In genomic region chr19:58278156-58279041, GRCh38 we compare ENCODE assay signal across 8 cellular contexts. TPM values are rescaled to one million over a fixed set of nuclear protein-coding genes. Genes with fewer than 3 reads are reported as not detected.
A peak's percentile ranks its signal among the peaks of the same experiment; 100 is the strongest.
DNase-seq lines count a peak whose midpoint lies in the region; ATAC-seq and TF ChIP-seq lines count a peak whose summit lies in the region.

TSS of gene ZNF8 (plus strand) at chr19:58278955. CDS start at chr19:58279082, 127 bp downstream.

- peaks cover 77% of the 10 kb centered on the region for H3K79me2 ChIP-seq in DND-41 (ENCODE audit: insufficient read depth, low read length)

- TF ChIP-seq CTCF in DND-41 (IDR thresholded peaks at IDR 0.05; ENCODE audit: borderline replicate concordance, extremely low read depth, low read length, poor library complexity, severe bottlenecking) (no peak), Peyer's patch (IDR thresholded peaks at IDR 0.05) (no peak), esophagus muscularis mucosa (IDR thresholded peaks at IDR 0.05) (peak in 1 of 3 experiments; percentile 35)

- peaks cover 5% of the 10 kb centered on the region; the same call in 1 of the 2 replicates for H4K20me1 ChIP-seq in DND-41 (ENCODE audit: insufficient read depth, low read length)

- peak within 1 kb of the TSS; percentile 88 for H3K4me2 ChIP-seq in DND-41 (ENCODE audit: insufficient read depth, low read length)

- H3K4me1 ChIP-seq in DND-41 (ENCODE audit: insufficient read depth, low read length) = peaks cover 41% of the 10 kb centered on the region
- peaks cover 0 to 13% (median 1%) of the 10 kb centered on the region in 4 donors for H3K4me1 ChIP-seq in Peyer's patch
- H3K4me1 ChIP-seq in esophagus muscularis mucosa = peaks cover 15 to 35% (median 28%) of the 10 kb centered on the region in 4 donors
- H3K4me1 ChIP-seq in muscle layer of duodenum (ENCODE audit: control insufficient read depth in 1 of 2, insufficient read depth in 2 of 2, low read length in 2 of 2) = peaks cover 9 to 16% of the 10 kb centered on the region in 2 donors

- intact Hi-C loops in esophagus muscularis mucosa (cut with DNase I) = loop anchor here (10.0 kb wide), 1 partner anchor 94 kb away; the partner anchor contains the start of gene ZNF274

- peak within 1 kb of the TSS; percentile 99 for H2AFZ ChIP-seq in DND-41 (ENCODE audit: low read depth, low read length)

- no peak for TF ChIP-seq EP300 in esophagus muscularis mucosa (IDR thresholded peaks at IDR 0.05)

- TF ChIP-seq POLR2A in Peyer's patch (IDR thresholded peaks at IDR 0.05) (peak in 1 of 2 donors; percentile 34), esophagus muscularis mucosa (IDR thresholded peaks at IDR 0.05; ENCODE audit: low read depth) (no peak)

- peak; percentile 97 for ATAC-seq in DND-41 (ENCODE audit: insufficient read depth, low read depth)
- ATAC-seq in GM21825 (IDR thresholded peaks at IDR 0.05; ENCODE audit: unreplicated experiment) = peak; percentile 92

- peak within 1 kb of the TSS; percentile 89 for H3K9ac ChIP-seq in DND-41 (ENCODE audit: low read depth, low read length)

- DNase-seq in DND-41 (peak; percentile 99), Peyer's patch (peak; percentile 96 to 99 (median 97)), activated T-helper 1 cell treated with Interleukin-2 at 50 U/mL for 16 hours (ENCODE audit: low read depth) (peak; percentile 99), esophagus muscularis mucosa (ENCODE audit: extremely low spot score) (peak; percentile 99)
- peak; percentile 95 for DNase-seq in stimulated activated CD8-positive, alpha-beta memory T cell treated with anti-CD3 and anti-CD28 coated beads, Interleukin-7, amount 100 ng/mL, for 24 hours (ENCODE audit: low read depth)

- under 1% methylated on average over 23 of the region's 54 CpGs for WGBS in esophagus muscularis mucosa

- H3K9me3 ChIP-seq in DND-41 (ENCODE audit: insufficient read depth, low read length, severe bottlenecking) (peaks cover 3% of the 10 kb centered on the region), KOPT-K1 (ENCODE audit: insufficient read depth, low read length, poor library complexity, severe bottlenecking) (peaks cover 3% of the 10 kb centered on the region), Peyer's patch (peaks cover 0 to 19% (median 0%) of the 10 kb centered on the region in 4 donors), esophagus muscularis mucosa (peaks cover 0 to 36% (median 27%) of the 10 kb centered on the region in 4 donors), muscle layer of duodenum (ENCODE audit: control insufficient read depth in 1 of 2, low read length in 2 of 2) (peaks cover 0 to 32% of the 10 kb centered on the region in 2 donors)

- H3K36me3 ChIP-seq in DND-41 (ENCODE audit: insufficient read depth, low read length) (peaks cover 45% of the 10 kb centered on the region), KOPT-K1 (ENCODE audit: insufficient read depth, low read length) (peaks cover 29% of the 10 kb centered on the region), Peyer's patch (peaks cover 0 to 15% (median 0%) of the 10 kb centered on the region in 3 donors), esophagus muscularis mucosa (peaks cover 0 to 40% (median 19%) of the 10 kb centered on the region in 4 donors), muscle layer of duodenum (ENCODE audit: control insufficient read depth in 1 of 2, insufficient read depth in 2 of 2, low read length in 2 of 2) (peaks cover 0 to 33% of the 10 kb centered on the region in 2 donors)

- H3K27ac ChIP-seq in DND-41 (ENCODE audit: low read length) (peak within 1 kb of the TSS; percentile 94), KOPT-K1 (ENCODE audit: low read depth, low read length, poor library complexity, severe bottlenecking) (peak within 1 kb of the TSS; percentile 70), Peyer's patch (peak within 1 kb of the TSS; percentile 75 to 88 (median 79)), esophagus muscularis mucosa (replicated peaks in 1 of 4) (peak within 1 kb of the TSS; percentile 86 to 94 (median 90)), muscle layer of duodenum (ENCODE audit: low read length) (peak within 1 kb of the TSS; percentile 91)

- peak within 1 kb of the TSS; percentile 81 to 84 for H3K4me3 ChIP-seq in DND-41 (ENCODE audit: low read depth in 1 of 2, low read length in 2 of 2)
- peak within 1 kb of the TSS; percentile 72 to 87 (median 78) for H3K4me3 ChIP-seq in Peyer's patch
- H3K4me3 ChIP-seq in esophagus muscularis mucosa = peak within 1 kb of the TSS; percentile 78 to 90 (median 84)
- peak within 1 kb of the TSS; percentile 65 to 93 for H3K4me3 ChIP-seq in muscle layer of duodenum (ENCODE audit: low read depth in 1 of 2, low read length in 2 of 2)

- H3K27me3 ChIP-seq in DND-41 (ENCODE audit: insufficient read depth, low read length, poor library complexity) = no peaks in the 10 kb centered on the region
- H3K27me3 ChIP-seq in Peyer's patch = no peaks in the 10 kb centered on the region
- H3K27me3 ChIP-seq in esophagus muscularis mucosa = no peaks in the 10 kb centered on the region
- H3K27me3 ChIP-seq in muscle layer of duodenum (ENCODE audit: low read depth, low read length) = no peaks in the 10 kb centered on the region

RNA-seq across cellular contexts. Expression of gene ZNF8, which starts in this region (rescaled TPM):
- total RNA-seq in Peyer's patch (1 to 10 TPM; 7.0 to 8.9 (median 7.9) TPM), esophagus muscularis mucosa (10 to 100 TPM in 2 of 4 donors, 1 to 10 TPM in 2; 8.1 to 12.3 (median 10.3) TPM)

Comparison
In these comparisons a context has a peak if more than half of its experiments do, and no peak if none do; other contexts are left out.
1. Peak in every context shown above with its lines: DNase-seq, ATAC-seq, H3K4me3 ChIP-seq and H3K27ac ChIP-seq.